In the genomic region with DNA sequence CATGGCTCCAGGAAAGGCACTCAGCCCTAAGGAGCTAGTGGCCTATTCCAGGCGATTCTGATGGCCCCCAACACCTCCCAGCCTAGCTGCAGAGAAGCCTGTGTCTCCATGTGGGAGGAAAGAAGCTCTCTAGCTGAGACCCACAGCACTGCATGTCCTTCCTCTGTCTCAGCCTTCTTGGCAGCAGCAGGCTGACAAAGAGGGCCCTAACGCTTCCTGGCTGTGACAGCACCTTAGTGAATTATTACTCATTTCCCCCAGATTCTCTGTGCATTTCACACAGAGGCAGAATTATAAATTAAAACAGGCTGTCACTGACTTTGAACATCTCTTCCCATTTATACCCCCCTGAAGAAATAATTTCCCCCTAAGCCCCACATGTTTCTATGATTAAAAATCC, we compare ENCODE assay signal across 15 cellular contexts.
DNase-seq lines count a peak whose midpoint lies in the region; ATAC-seq, FAIRE-seq and TF ChIP-seq lines count a peak whose summit lies in the region.
"Had no signal": no experiment of that assay in that cellular context is flagged by ENCODE, and none has a peak within 500 bp of the region (broad histone marks: within the 10 kb centered on the region; RNA-seq: fewer than 3 reads in every experiment).

No MANE protein-coding gene starts in this region.

- H3K4me2 ChIP-seq in neural cell (ENCODE audit: low read length) = no peak overlapping the region
- H3K4me2 ChIP-seq: KMS-11 had no signal

- no peaks in the 10 kb centered on the region for H3K79me2 ChIP-seq in neural cell (replicated peaks; ENCODE audit: insufficient read depth, low read length)
- H3K79me2 ChIP-seq: parathyroid adenoma had no signal

- TF ChIP-seq RAD21 in neural cell (conservative IDR thresholded peaks at IDR 0.05) = no peak

- FAIRE-seq in bronchial epithelial cell (lab: Jason Lieb, UNC) = no peak

- no peaks in the 10 kb centered on the region for H3K9me2 ChIP-seq in neural cell (ENCODE audit: insufficient read depth, low read length)

- H3F3A ChIP-seq in neural cell (ENCODE audit: insufficient read depth, low read length, poor library complexity, severe bottlenecking) = no peaks in the 10 kb centered on the region

- TF ChIP-seq CTCF in bronchial epithelial cell (IDR thresholded peaks at IDR 0.05; ENCODE audit: insufficient read depth, low read length, severe bottlenecking) (no peak), neural cell (IDR thresholded peaks at IDR 0.05; ENCODE audit: poor library complexity, severe bottlenecking) (no peak)

- CTCF ChIA-PET in activated CD8-positive, alpha-beta memory T cell treated with anti-CD3 and anti-CD28 coated beads, Interleukin-2, amount 10 ng/mL, durations not matched to agents 7 days and 5 days (lab: Charles Lee) = interaction anchor here (1.1 kb wide), 1 partner anchor 13 kb away, joined by 7 read pairs; no protein-coding TSS in a partner anchor

- H3K36me3 Mint-ChIP-seq in activated CD8-positive, alpha-beta memory T cell treated with anti-CD3 and anti-CD28 coated beads, Interleukin-2, amount 10 ng/mL, durations not matched to agents 7 days and 5 days = no peaks in the 10 kb centered on the region
- H3K36me3 Mint-ChIP-seq: stimulated activated naive B cell treated with anti-CD40 and anti-IgM and Interleukin-4, amounts not matched to agents 10 μg/mL and 1 μg/mL and 100 μg/mL, for 72 hours had no signal

- ATAC-seq in activated CD8-positive, alpha-beta memory T cell treated with anti-CD3 and anti-CD28 coated beads, Interleukin-2, amount 10 ng/mL, durations not matched to agents 7 days and 5 days = peak; percentile 76
- ATAC-seq: stimulated activated naive B cell treated with anti-CD40 and anti-IgM and Interleukin-4, amounts not matched to agents 10 μg/mL and 1 μg/mL and 100 μg/mL, for 72 hours had no signal

- H3K4me1 Mint-ChIP-seq in activated CD8-positive, alpha-beta memory T cell treated with anti-CD3 and anti-CD28 coated beads, Interleukin-2, amount 10 ng/mL, durations not matched to agents 7 days and 5 days = peaks cover 68% of the 10 kb centered on the region

- no peaks in the 10 kb centered on the region for H3K9me3 Mint-ChIP-seq in activated CD8-positive, alpha-beta memory T cell treated with anti-CD3 and anti-CD28 coated beads, Interleukin-2, amount 10 ng/mL, durations not matched to agents 7 days and 5 days (ENCODE audit: low read depth)
- H3K9me3 Mint-ChIP-seq: endodermal cell had no signal

- H3K27ac ChIP-seq in neural cell (ENCODE audit: low read length) = peak overlapping the region; percentile 28
- H3K27ac ChIP-seq: ascending aorta, KMS-11, parathyroid adenoma had no signal

- in situ Hi-C loops in KBM-7 (cut with MboI; ENCODE audit: low pct_unique_long_range_greater_than_20kb, low sequenced_read_pairs) = no loop called here

- H3K4me3 ChIP-seq in bronchial epithelial cell (ENCODE audit: low read depth, low read length) (no peak overlapping the region), neural cell (ENCODE audit: low read length) (no peak overlapping the region)
- H3K4me3 ChIP-seq: ascending aorta, lung had no signal

- no peaks in the 10 kb centered on the region for H3K36me3 ChIP-seq in bronchial epithelial cell (ENCODE audit: control insufficient read depth, insufficient read depth, low read length)
- no peaks in the 10 kb centered on the region for H3K36me3 ChIP-seq in neural cell (ENCODE audit: insufficient read depth, low read length)
- H3K36me3 ChIP-seq: ascending aorta had no signal

- TF ChIP-seq EP300 in neural cell (conservative IDR thresholded peaks at IDR 0.05; ENCODE audit: poor library complexity, severe bottlenecking) = no peak

- H3K9me3 ChIP-seq in neural cell (ENCODE audit: low read length) = no peaks in the 10 kb centered on the region
- H3K9me3 ChIP-seq: ascending aorta had no signal

- peak overlapping the region; percentile 85 for H3K27ac Mint-ChIP-seq in activated CD8-positive, alpha-beta memory T cell treated with anti-CD3 and anti-CD28 coated beads, Interleukin-2, amount 10 ng/mL, durations not matched to agents 7 days and 5 days
- H3K27ac Mint-ChIP-seq: endodermal cell; stimulated activated naive B cell treated with anti-CD40 and anti-IgM and Interleukin-4, amounts not matched to agents 10 μg/mL and 1 μg/mL and 100 μg/mL, for 72 hours had no signal

- H3K27me3 Mint-ChIP-seq in activated CD8-positive, alpha-beta memory T cell treated with anti-CD3 and anti-CD28 coated beads, Interleukin-2, amount 10 ng/mL, durations not matched to agents 7 days and 5 days = peaks cover 22% of the 10 kb centered on the region

- no peaks in the 10 kb centered on the region for H4K20me1 ChIP-seq in neural cell (ENCODE audit: insufficient read depth)

- DNase-seq in activated CD8-positive, alpha-beta memory T cell treated with anti-CD3 and anti-CD28 coated beads, Interleukin-2, amount 10 ng/mL, durations not matched to agents 7 days and 5 days = peak; percentile 74
- DNase-seq in activated CD8-positive, alpha-beta memory T cell treated with anti-CD3 and anti-CD28 coated beads for 24 hours = no peak
- DNase-seq in NOMO-1 (lab: John Stamatoyannopoulos, UW; ENCODE audit: unreplicated experiment in 2 of 2) (peak; percentile 39 to 67), bronchial epithelial cell (ENCODE audit: low read depth) (peak; percentile 12), NCI-H1092 (lab: John Stamatoyannopoulos, UW) (no peak), KBM-7 (no peak), 8988T (no peak)
- DNase-seq: endodermal cell; hypothalamus; stimulated activated naive B cell treated with anti-CD40 and anti-IgM and Interleukin-4, amounts not matched to agents 10 μg/mL and 1 μg/mL and 100 μg/mL, for 72 hours had no signal

- H3K9ac ChIP-seq in neural cell (ENCODE audit: low read length) = peak overlapping the region; percentile 32
- H3K9ac ChIP-seq: KMS-11, parathyroid adenoma had no signal

- peak overlapping the region; percentile 0 for H2AFZ ChIP-seq in neural cell (ENCODE audit: low read depth, low read length)
- H2AFZ ChIP-seq: parathyroid adenoma had no signal

- H3K27me3 ChIP-seq in bronchial epithelial cell (ENCODE audit: control insufficient read depth, insufficient read depth, low read length) = peaks cover 1% of the 10 kb centered on the region
- H3K27me3 ChIP-seq in neural cell (ENCODE audit: insufficient read depth, low read depth, low read length) = no peaks in the 10 kb centered on the region
- H3K27me3 ChIP-seq: ascending aorta had no signal

- peak overlapping the region; percentile 20 for H3K4me3 Mint-ChIP-seq in activated CD8-positive, alpha-beta memory T cell treated with anti-CD3 and anti-CD28 coated beads, Interleukin-2, amount 10 ng/mL, durations not matched to agents 7 days and 5 days
- H3K4me3 Mint-ChIP-seq: endodermal cell; stimulated activated naive B cell treated with anti-CD40 and anti-IgM and Interleukin-4, amounts not matched to agents 10 μg/mL and 1 μg/mL and 100 μg/mL, for 72 hours had no signal

TF ChIP-seq in neural cell, 6 proteins besides CTCF, POLR2A, EP300 and RAD21:
- TF ChIP-seq SMC3 (conservative IDR thresholded peaks at IDR 0.05; ENCODE audit: poor library complexity) (no peak), MXI1 (conservative IDR thresholded peaks at IDR 0.05; ENCODE audit: poor library complexity, severe bottlenecking) (no peak), POLR2AphosphoS5 (IDR thresholded peaks at IDR 0.05) (no peak)
- TF ChIP-seq, protein P1, sequence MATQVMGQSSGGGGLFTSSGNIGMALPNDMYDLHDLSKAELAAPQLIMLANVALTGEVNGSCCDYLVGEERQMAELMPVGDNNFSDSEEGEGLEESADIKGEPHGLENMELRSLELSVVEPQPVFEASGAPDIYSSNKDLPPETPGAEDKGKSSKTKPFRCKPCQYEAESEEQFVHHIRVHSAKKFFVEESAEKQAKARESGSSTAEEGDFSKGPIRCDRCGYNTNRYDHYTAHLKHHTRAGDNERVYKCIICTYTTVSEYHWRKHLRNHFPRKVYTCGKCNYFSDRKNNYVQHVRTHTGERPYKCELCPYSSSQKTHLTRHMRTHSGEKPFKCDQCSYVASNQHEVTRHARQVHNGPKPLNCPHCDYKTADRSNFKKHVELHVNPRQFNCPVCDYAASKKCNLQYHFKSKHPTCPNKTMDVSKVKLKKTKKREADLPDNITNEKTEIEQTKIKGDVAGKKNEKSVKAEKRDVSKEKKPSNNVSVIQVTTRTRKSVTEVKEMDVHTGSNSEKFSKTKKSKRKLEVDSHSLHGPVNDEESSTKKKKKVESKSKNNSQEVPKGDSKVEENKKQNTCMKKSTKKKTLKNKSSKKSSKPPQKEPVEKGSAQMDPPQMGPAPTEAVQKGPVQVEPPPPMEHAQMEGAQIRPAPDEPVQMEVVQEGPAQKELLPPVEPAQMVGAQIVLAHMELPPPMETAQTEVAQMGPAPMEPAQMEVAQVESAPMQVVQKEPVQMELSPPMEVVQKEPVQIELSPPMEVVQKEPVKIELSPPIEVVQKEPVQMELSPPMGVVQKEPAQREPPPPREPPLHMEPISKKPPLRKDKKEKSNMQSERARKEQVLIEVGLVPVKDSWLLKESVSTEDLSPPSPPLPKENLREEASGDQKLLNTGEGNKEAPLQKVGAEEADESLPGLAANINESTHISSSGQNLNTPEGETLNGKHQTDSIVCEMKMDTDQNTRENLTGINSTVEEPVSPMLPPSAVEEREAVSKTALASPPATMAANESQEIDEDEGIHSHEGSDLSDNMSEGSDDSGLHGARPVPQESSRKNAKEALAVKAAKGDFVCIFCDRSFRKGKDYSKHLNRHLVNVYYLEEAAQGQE (IDR thresholded peaks at IDR 0.05; ENCODE audit: borderline replicate concordance) = no peak

Comparison
In these comparisons a context has a peak if more than half of its experiments do, and no peak if none do; other contexts are left out.
1. DNase-seq: peak in activated CD8-positive, alpha-beta memory T cell treated with anti-CD3 and anti-CD28 coated beads, Interleukin-2, amount 10 ng/mL, durations not matched to agents 7 days and 5 days (single experiment), NOMO-1 (2 of 2) and bronchial epithelial cell (single experiment); none in activated CD8-positive, alpha-beta memory T cell treated with anti-CD3 and anti-CD28 coated beads for 24 hours (single experiment), NCI-H1092 (single experiment), KBM-7 (single experiment) and 8988T (single experiment).